Comparison of ENCODE assay signal across 20 cellular contexts in the genomic region with DNA sequence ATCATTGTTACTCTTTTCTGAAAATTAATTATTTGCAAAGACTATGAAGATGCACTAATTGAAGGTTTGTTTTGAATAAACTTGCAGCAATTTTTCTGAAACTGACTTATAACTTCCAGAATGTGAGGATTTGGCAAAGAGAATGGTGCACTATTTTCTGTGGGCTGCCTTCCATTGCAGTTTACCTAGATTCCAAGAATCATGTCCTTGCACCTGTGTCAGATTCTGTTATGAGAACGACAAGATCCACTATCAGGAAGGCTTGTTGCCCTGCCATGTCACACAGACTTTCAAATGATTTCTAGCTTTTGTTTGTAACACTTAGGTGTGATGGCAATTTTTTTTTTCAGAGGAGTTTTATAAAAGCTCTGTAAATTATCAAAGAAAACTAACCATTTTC. TPM values are rescaled to one million over a fixed set of nuclear protein-coding genes. Genes with fewer than 3 reads are reported as not detected.
"Had no signal": no experiment of that assay in that cellular context is flagged by ENCODE, and none has a peak within 500 bp of the region (broad histone marks: within the 10 kb centered on the region; RNA-seq: fewer than 3 reads in every experiment).

No MANE protein-coding gene starts in this region.

- H3K27me3 ChIP-seq: heart left ventricle, right lobe of liver, testis, tibial artery had no signal

- H3K9me3 ChIP-seq: right lobe of liver, testis, tibial artery had no signal

- DNase-seq: cerebellar nuclear complex; cortex of kidney; effector CD4-positive, alpha-beta T cell; heart left ventricle; kidney; mesendoderm; naive thymus-derived CD4-positive, alpha-beta T cell; nucleus accumbens; right lobe of liver; small intestine; stimulated activated CD4-positive, alpha-beta T cell treated with anti-CD3 and anti-CD28 coated beads, Interleukin-15, amount 100 ng/mL, for 24 hours; stimulated activated CD4-positive, alpha-beta T cell treated with anti-CD3 and anti-CD28 coated beads, Interleukin-2, amount 100 ng/mL, for 48 hours; stimulated activated naive B cell treated with anti-CD40 and anti-IgM and Interleukin-4, amounts not matched to agents 10 μg/mL and 1 μg/mL and 100 μg/mL, for 72 hours; testis; tibial artery had no signal

- H3K4me2 ChIP-seq: hepatocyte, neural progenitor cell had no signal

- H3K4me3 ChIP-seq: heart left ventricle, hepatocyte, lung, neural progenitor cell, right lobe of liver, testis, tibial artery had no signal

- H3K9ac ChIP-seq: neural progenitor cell had no signal

- H3K36me3 ChIP-seq: heart left ventricle, neural progenitor cell, right lobe of liver, tibial artery had no signal

- H3K27ac ChIP-seq: heart left ventricle, hepatocyte, neural progenitor cell, right lobe of liver, testis, tibial artery had no signal

- H3K4me1 ChIP-seq: tibial artery had no signal

- H2AFZ ChIP-seq: hepatocyte, neural progenitor cell had no signal

RNA-seq across cellular contexts. Expression of gene SLAIN1, which starts 5.6 kb away (rescaled TPM):
- total RNA-seq: fibroblast of villous mesenchyme, osteocyte had no signal
